8 cellular contexts compared by ENCODE assay signal in genomic region chr19:1873524-1874473, GRCh38.
A peak's percentile ranks its signal among the peaks of the same experiment; 100 is the strongest.
DNase-seq lines count a peak whose midpoint lies in the region.

No MANE protein-coding gene starts in this region.

- H3K27ac ChIP-seq in cingulate gyrus (ENCODE audit: low read depth, low read length) (peak overlapping the region; percentile 84), muscle layer of duodenum (ENCODE audit: low read length) (peak overlapping the region; percentile 63)

- DNase-seq in Ammon's horn (ENCODE audit: low spot score) (peak; percentile 62), NCI-H2029 (lab: John Stamatoyannopoulos, UW) (peak; percentile 82), inferior parietal cortex (ENCODE audit: extremely low spot score) (no peak), NCI-H345 treated with DMSO at 0.1 percent for 48 hours (lab: John Stamatoyannopoulos, UW; ENCODE audit: unreplicated experiment) (no peak), SKM-1 treated with dmso at 0.1 percent for 144 hours (lab: John Stamatoyannopoulos, UW; ENCODE audit: unreplicated experiment) (no peak), NCI-H2171 treated with DMSO at 0.1 percent for 48 hours (lab: John Stamatoyannopoulos, UW) (no peak)

- peak overlapping the region; percentile 44 to 76 for H3K4me3 ChIP-seq in muscle layer of duodenum (ENCODE audit: low read depth in 1 of 2, low read length in 2 of 2)

- no peaks in the 10 kb centered on the region for H3K27me3 ChIP-seq in muscle layer of duodenum (ENCODE audit: low read depth, low read length)

- H3K4me1 ChIP-seq in muscle layer of duodenum (ENCODE audit: control insufficient read depth in 1 of 2, insufficient read depth in 2 of 2, low read length in 2 of 2): peaks cover 6 to 35% of the 10 kb centered on the region in 2 donors

- H3K9me3 ChIP-seq in muscle layer of duodenum (ENCODE audit: control insufficient read depth in 1 of 2, low read length in 2 of 2): no peaks in the 10 kb centered on the region

- peaks cover 0 to 4% of the 10 kb centered on the region in 2 donors for H3K36me3 ChIP-seq in muscle layer of duodenum (ENCODE audit: control insufficient read depth in 1 of 2, insufficient read depth in 2 of 2, low read length in 2 of 2)

Comparison
In these comparisons a context has a peak if more than half of its experiments do, and no peak if none do; other contexts are left out.
1. DNase-seq: peak in Ammon's horn (single experiment) and NCI-H2029 (single experiment); none in inferior parietal cortex (single experiment), NCI-H345 treated with DMSO at 0.1 percent for 48 hours (single experiment), SKM-1 treated with dmso at 0.1 percent for 144 hours (single experiment) and NCI-H2171 treated with DMSO at 0.1 percent for 48 hours (single experiment).